In the genomic region with DNA sequence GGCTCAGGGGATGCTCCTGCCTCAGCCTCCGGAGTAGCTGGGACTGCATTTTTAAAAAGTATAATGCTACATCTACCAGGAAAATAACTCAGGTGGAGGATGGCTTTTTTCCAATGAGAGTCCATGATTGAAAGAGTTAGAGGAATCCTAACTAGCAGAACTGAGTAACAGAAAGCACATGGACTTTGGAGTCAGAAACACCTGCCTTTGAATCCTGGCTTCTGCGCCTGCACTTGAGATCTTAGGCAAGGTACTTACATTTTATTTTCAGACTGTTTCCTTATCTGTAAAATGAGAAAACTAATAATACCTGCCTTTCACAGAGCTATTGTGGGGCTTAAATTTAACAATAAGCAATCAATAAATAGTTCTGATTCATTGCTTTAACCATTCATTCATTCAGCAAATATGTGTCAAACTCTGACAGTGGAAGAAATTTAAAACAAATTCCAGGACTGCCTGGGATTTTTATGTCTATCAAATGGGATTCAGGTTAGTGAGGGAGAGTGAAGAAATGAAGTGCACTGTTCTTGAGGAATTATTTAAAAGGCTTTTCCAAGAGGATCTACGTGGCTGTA, we compare ENCODE assay signal across 27 cellular contexts. TPM values are rescaled to one million over a fixed set of nuclear protein-coding genes. Genes with fewer than 3 reads are reported as not detected.
DNase-seq lines count a peak whose midpoint lies in the region; ATAC-seq, FAIRE-seq and TF ChIP-seq lines count a peak whose summit lies in the region.
"Had no signal": no experiment of that assay in that cellular context is flagged by ENCODE, and none has a peak within 500 bp of the region (broad histone marks: within the 10 kb centered on the region; RNA-seq: fewer than 3 reads in every experiment).

No MANE protein-coding gene starts in this region.

- 89 to 96% (median 91%) methylated on average over 3 of the region's 3 CpGs for whole genome bisulfite sequencing in heart left ventricle, 4 donors
- WGBS in esophagus squamous epithelium, 2 donors: 83 to 84% methylated on average over 2 to 3 of the region's 3 CpGs

- FAIRE-seq in GM19239 (lab: Jason Lieb, UNC): no peak

- H3K4me1 ChIP-seq in right atrium auricular region (peaks cover 0 to 30% of the 10 kb centered on the region in 2 donors), heart left ventricle (peaks cover 4 to 31% (median 21%) of the 10 kb centered on the region in 12 donors), esophagus squamous epithelium (peaks cover 6 to 47% (median 14%) of the 10 kb centered on the region in 3 donors), osteoblast (ENCODE audit: insufficient read depth, low read length) (peaks cover 9% of the 10 kb centered on the region)

- H3K27ac ChIP-seq in right atrium auricular region: no peak overlapping the region
- H3K27ac ChIP-seq in heart left ventricle: peak overlapping the region in 1 of 12 donors; percentile 90
- peak overlapping the region in 3 of 4 donors; percentile 22 to 37 (median 32) for H3K27ac ChIP-seq in esophagus squamous epithelium
- no peak overlapping the region for H3K27ac ChIP-seq in osteoblast (ENCODE audit: low read depth, low read length)
- H3K27ac ChIP-seq: adrenal gland, foreskin keratinocyte, left ventricle myocardium inferior, psoas muscle, vagina had no signal

- no peak overlapping the region for H3K4me2 ChIP-seq in osteoblast (ENCODE audit: insufficient read depth, low read length)
- H3K4me2 ChIP-seq: smooth muscle cell had no signal

- no peak for TF ChIP-seq POLR2A in heart left ventricle (IDR thresholded peaks at IDR 0.05)
- TF ChIP-seq POLR2A in esophagus squamous epithelium (IDR thresholded peaks at IDR 0.05): no peak

- intact Hi-C loops in heart left ventricle (cut with DNase I): no loop called here
- intact Hi-C loops in esophagus squamous epithelium (cut with DNase I): no loop called here

- DNase-seq in right atrium auricular region (ENCODE audit: low spot score) (peak; percentile 46), heart left ventricle (no peak), esophagus squamous epithelium (lab: John Stamatoyannopoulos, UW) (no peak), osteoblast (ENCODE audit: insufficient read length, low spot score, missing footprints) (no peak), GM19239 (ENCODE audit: insufficient read length, low spot score) (no peak), medulla oblongata (ENCODE audit: extremely low spot score) (no peak), HCEC 1CT (no peak), pons (ENCODE audit: low spot score) (no peak)
- DNase-seq: ACHN; activated naive CD4-positive, alpha-beta T cell treated with Interleukin-2 at 50 U/mL for 16 hours; activated T-cell treated with anti-CD3 and anti-CD28 coated beads, Interleukin-2, amount 50 U/mL, for 4 hours; adrenal gland; COR-L47; effector memory CD4-positive, alpha-beta T cell; erythroblast; foreskin keratinocyte; hippocampal formation; immature natural killer cell; left ventricle myocardium inferior; NCI-H1105 treated with DMSO at 0.1 percent for 48 hours; NCI-H2029 treated with DMSO at 0.1 percent for 48 hours; NCI-H446; psoas muscle had no signal

- no peaks in the 10 kb centered on the region for H3K9me3 ChIP-seq in right atrium auricular region
- H3K9me3 ChIP-seq in heart left ventricle: no peaks in the 10 kb centered on the region
- no peaks in the 10 kb centered on the region for H3K9me3 ChIP-seq in esophagus squamous epithelium
- H3K9me3 ChIP-seq in osteoblast (ENCODE audit: low read depth, low read length): no peaks in the 10 kb centered on the region
- H3K9me3 ChIP-seq: adrenal gland, left ventricle myocardium inferior, psoas muscle, vagina had no signal

- ATAC-seq in heart left ventricle: no peak
- ATAC-seq: activated T-cell treated with anti-CD3 and anti-CD28 coated beads, Interleukin-2, amount 50 U/mL, for 4 hours; foreskin keratinocyte; Panc1; psoas muscle; stimulated activated effector memory CD8-positive, alpha-beta T cell treated with anti-CD3 and anti-CD28 coated beads, Interleukin-12 subunit alpha, Interleukin-12 subunit beta, amount 100 ng/mL, for 72 hours had no signal

- no peaks in the 10 kb centered on the region for H3K79me2 ChIP-seq in osteoblast (ENCODE audit: insufficient read depth, low read length)

- no peak for TF ChIP-seq CTCF in right atrium auricular region (IDR thresholded peaks at IDR 0.05)
- TF ChIP-seq CTCF in heart left ventricle (IDR thresholded peaks at IDR 0.05): no peak
- TF ChIP-seq CTCF in esophagus squamous epithelium (IDR thresholded peaks at IDR 0.05): no peak
- TF ChIP-seq CTCF in osteoblast (IDR thresholded peaks at IDR 0.05; ENCODE audit: extremely low read depth, low read depth, low read length): no peak

- no peak overlapping the region for H3K4me3 ChIP-seq in right atrium auricular region
- no peak overlapping the region for H3K4me3 ChIP-seq in heart left ventricle
- H3K4me3 ChIP-seq in esophagus squamous epithelium: no peak overlapping the region
- H3K4me3 ChIP-seq in osteoblast (ENCODE audit: insufficient read depth, low read length): no peak overlapping the region
- H3K4me3 ChIP-seq: adrenal gland, left ventricle myocardium inferior, psoas muscle, smooth muscle cell, vagina had no signal

- H4K20me1 ChIP-seq in osteoblast (ENCODE audit: insufficient read depth, low read length): no peaks in the 10 kb centered on the region

- H2AFZ ChIP-seq in osteoblast (ENCODE audit: low read length): peak overlapping the region; percentile 71

- H3K27me3 ChIP-seq in right atrium auricular region (no peaks in the 10 kb centered on the region), heart left ventricle (no peaks in the 10 kb centered on the region), esophagus squamous epithelium (no peaks in the 10 kb centered on the region), osteoblast (ENCODE audit: insufficient read depth, low read length) (peaks cover 5% of the 10 kb centered on the region)
- H3K27me3 ChIP-seq: adrenal gland, foreskin keratinocyte, vagina had no signal

- no peaks in the 10 kb centered on the region for H3K36me3 ChIP-seq in right atrium auricular region
- no peaks in the 10 kb centered on the region for H3K36me3 ChIP-seq in heart left ventricle
- H3K36me3 ChIP-seq in esophagus squamous epithelium: no peaks in the 10 kb centered on the region
- no peaks in the 10 kb centered on the region for H3K36me3 ChIP-seq in osteoblast (ENCODE audit: insufficient read depth, low read length)
- H3K36me3 ChIP-seq: adrenal gland, left ventricle myocardium inferior, vagina had no signal

RNA-seq across cellular contexts. Expression of gene LBR, which starts 12.6 kb away (rescaled TPM):
- total RNA-seq in right atrium auricular region (10 to 100 TPM; 10.5 to 15.3 TPM), heart left ventricle (10 to 100 TPM in 4 of 9 donors, 1 to 10 TPM in 5; 6.8 to 37.8 (median 9.7) TPM), esophagus squamous epithelium (10 to 100 TPM; 39.8 to 50.0 (median 42.9) TPM), osteoblast (25.3 and 30.4 TPM in 2 replicates)
- polyA plus RNA-seq in heart left ventricle: 1 to 10 TPM; 4.3 to 7.5 TPM

Comparison
In these comparisons a context has a peak if more than half of its experiments do, and no peak if none do; other contexts are left out.
1. H3K27ac ChIP-seq: peak in esophagus squamous epithelium (3 of 4); none in right atrium auricular region (0 of 2) and osteoblast (single experiment).